13 cellular contexts compared by ENCODE assay signal in the genomic region with DNA sequence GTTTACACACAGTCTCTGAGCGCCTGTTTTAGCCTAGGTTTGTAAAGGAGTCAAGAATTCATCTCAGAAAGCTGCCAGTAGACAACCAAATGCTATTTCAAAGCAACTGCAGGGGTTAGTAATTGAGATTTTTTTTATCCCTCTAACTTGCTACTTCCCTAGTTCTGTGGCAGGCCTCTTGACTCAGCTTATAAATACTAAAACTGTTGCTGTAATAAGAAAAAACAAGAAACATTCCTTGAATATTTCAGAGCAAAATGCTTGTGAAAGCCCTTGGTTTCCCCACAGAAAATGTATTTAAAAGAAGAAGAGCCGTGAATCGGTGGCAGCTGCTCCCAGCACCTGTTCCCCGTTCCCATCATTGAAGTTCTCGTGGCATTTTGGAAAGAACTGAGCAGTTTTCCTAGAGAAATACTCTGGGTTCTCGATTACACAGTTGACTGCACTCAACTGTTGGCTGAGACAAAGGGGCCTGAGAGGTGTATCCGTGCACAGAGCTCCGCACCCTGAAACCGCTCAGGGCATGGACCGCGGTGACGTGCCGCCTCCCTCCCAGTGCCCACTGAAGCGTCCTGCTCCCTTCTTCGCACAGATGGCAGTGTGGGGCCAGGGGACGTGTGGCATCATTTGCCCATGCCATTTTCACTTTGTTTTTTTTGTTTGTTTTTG. TPM values are rescaled to one million over a fixed set of nuclear protein-coding genes. Genes with fewer than 3 reads are reported as not detected.
DNase-seq lines count a peak whose midpoint lies in the region; ATAC-seq, FAIRE-seq and TF ChIP-seq lines count a peak whose summit lies in the region.
"Had no signal": no experiment of that assay in that cellular context is flagged by ENCODE, and none has a peak within 500 bp of the region (broad histone marks: within the 10 kb centered on the region; RNA-seq: fewer than 3 reads in every experiment).

No MANE protein-coding gene starts in this region.

- WGBS in HepG2 (ENCODE audit: low lambda C conversion rate) = 38% methylated on average over 15 of the region's 16 CpGs
- WGBS in spleen, 5 donors = 76 to 89% (median 84%) methylated on average over 16 of the region's 16 CpGs

- CTCF ChIA-PET in HepG2 (lab: Yijun Ruan, JAX; ENCODE audit: low intra/inter-chr PET ratio, low total read pairs) = no interaction called here

- no peak for TF ChIP-seq RAD21 in HepG2 (CRISPR knock-in tag; IDR thresholded peaks at IDR 0.05)

- POLR2A ChIA-PET in HepG2 (lab: Yijun Ruan, JAX) = no interaction called here

- no peaks in the 10 kb centered on the region; the same call in 1 of the 2 replicates for H4K20me1 ChIP-seq in HepG2 (ENCODE audit: insufficient read depth, low read length)

- in situ Hi-C loops in HepG2 (cut with HindIII; ENCODE audit: extremely low pct_ligation_motif_present, low pct_unique_long_range_greater_than_20kb) = no loop called here

- peaks cover 12% of the 10 kb centered on the region for H3K4me1 ChIP-seq in HepG2 (ENCODE audit: insufficient read depth, low read length)
- H3K4me1 ChIP-seq in spleen = peaks cover 12 to 70% (median 43%) of the 10 kb centered on the region in 6 donors

- H3K79me2 ChIP-seq in HepG2 (ENCODE audit: insufficient read depth, low read length) = no peaks in the 10 kb centered on the region

- H2AFZ ChIP-seq in HepG2 (ENCODE audit: low read length) = no peak overlapping the region

- H3K4me3 ChIP-seq in HepG2 (replicated peaks in 1 of 3; ENCODE audit: insufficient read depth in 1 of 3, low read depth in 2 of 3, low read length in 3 of 3) (no peak overlapping the region), spleen (no peak overlapping the region)

- H3K4me2 ChIP-seq in HepG2 (ENCODE audit: low read depth, low read length) = no peak overlapping the region

- BruUV-seq in HepG2 (replicated peaks; lab: Mats Ljungman, UMichigan) = no TSS peak

- intact Hi-C loops in HepG2 (cut with micrococcal nuclease; ENCODE audit: unreplicated experiment) = no loop called here
- intact Hi-C loops in spleen (cut with DNase I; ENCODE audit: low total_unique reads) = no loop called here

- peaks cover 35 to 84% of the 10 kb centered on the region in 2 experiments for H3K27me3 ChIP-seq in HepG2 (ENCODE audit: control insufficient read depth in 1 of 2, insufficient read depth in 2 of 2, low read length in 2 of 2)
- peaks cover 0 to 46% (median 0%) of the 10 kb centered on the region in 7 donors for H3K27me3 ChIP-seq in spleen (replicated peaks in 1 of 7)

- DNase-seq in NCI-H524 (lab: John Stamatoyannopoulos, UW) (peak; percentile 28 to 60), NCI-H524 treated with DMSO at 0.1 percent for 48 hours (lab: John Stamatoyannopoulos, UW) (no peak), NCI-H2171 treated with DMSO at 0.1 percent for 48 hours (lab: John Stamatoyannopoulos, UW) (peak; percentile 78), HepG2 (ENCODE audit: low spot score) (no peak), spleen (no peak), UCSD-AML1 (lab: John Stamatoyannopoulos, UW; ENCODE audit: unreplicated experiment) (no peak)
- DNase-seq in stimulated activated naive CD8-positive, alpha-beta T cell treated with anti-CD3 and anti-CD28 coated beads, Interleukin-15, Interleukin-2, amounts not matched to agents 100 U/mL and 50 U/mL, for 24 hours = no peak
- DNase-seq: GF-D8 had no signal

- no peak for TF ChIP-seq POLR2A in HepG2 (IDR thresholded peaks at IDR 0.05; ENCODE audit: insufficient read depth in 1 of 2, low read depth in 2 of 2, low read length in 2 of 2)
- no peak for TF ChIP-seq POLR2A in spleen (IDR thresholded peaks at IDR 0.05)

- TF ChIP-seq EP300 in HepG2 (IDR thresholded peaks at IDR 0.05; ENCODE audit: low read depth in 2 of 2, low read length in 2 of 2) (no peak), HepG2 (CRISPR knock-in tag; IDR thresholded peaks at IDR 0.05; ENCODE audit: borderline replicate concordance) (no peak)

- H3K36me3 ChIP-seq in HepG2 (replicated peaks in 1 of 2; ENCODE audit: control insufficient read depth in 1 of 2, insufficient read depth in 2 of 2, low read length in 2 of 2) (no peaks in the 10 kb centered on the region), spleen (no peaks in the 10 kb centered on the region)

- H3K9ac ChIP-seq in HepG2 (ENCODE audit: insufficient read depth, low read depth, low read length) = no peak overlapping the region

- no peak for ATAC-seq in HepG2
- no peak for ATAC-seq in stimulated activated naive CD8-positive, alpha-beta T cell treated with anti-CD3 and anti-CD28 coated beads, Interleukin-15, Interleukin-2, amounts not matched to agents 100 U/mL and 50 U/mL, for 24 hours
- no peak for ATAC-seq in GM18873 (IDR thresholded peaks at IDR 0.05; ENCODE audit: low FRiP score, unreplicated experiment)
- ATAC-seq: SK-N-SH treated with all-trans-retinoic acid at 6 μM for 48 hours had no signal

- TF ChIP-seq CTCF in HepG2 (CRISPR knock-in tag; IDR thresholded peaks at IDR 0.05) (no peak), spleen (IDR thresholded peaks at IDR 0.05 in 8 of 11, conservative IDR thresholded peaks at IDR 0.05 in 3 of 11) (no peak)

- FAIRE-seq in HepG2 (lab: Jason Lieb, UNC) = no peak
- FAIRE-seq: astrocyte, endometrium, small intestine had no signal

- H3K9me3 ChIP-seq in HepG2 (ENCODE audit: low read length) = no peaks in the 10 kb centered on the region
- no peaks in the 10 kb centered on the region for H3K9me3 ChIP-seq in spleen

- no peak overlapping the region for H3K27ac ChIP-seq in HepG2 (ENCODE audit: extremely low read length, insufficient read depth, low read length)
- H3K27ac ChIP-seq in spleen = peak overlapping the region in 5 of 8 donors; percentile 17 to 58 (median 45)

TF ChIP-seq in HepG2, 621 proteins besides CTCF, POLR2A, EP300 and RAD21 (continues in another document):
- TF ChIP-seq ZNF367 (CRISPR knock-in tag; IDR thresholded peaks at IDR 0.05; ENCODE audit: borderline replicate concordance) = no peak

RNA-seq across cellular contexts. Expression of gene DLL1, which starts 20.9 kb away (rescaled TPM):
- total RNA-seq in HepG2 (2016; rRNA removed; fragmentation: Illumina TruSeq; extraction: Trizol) (not detected in 2 replicates), spleen (100 to 1,000 TPM in 2 of 7 donors, 10 to 100 TPM in 5; 34.7 to 119 (median 79.8) TPM)
- total RNA-seq in HepG2 (2016; cell fraction: cytosol; rRNA removed; fragmentation: Illumina TruSeq; extraction: Trizol; ENCODE audit: low read depth) = not detected in 2 replicates
- not detected in 2 replicates for total RNA-seq in HepG2 (2016; cell fraction: insoluble cytoplasmic fraction; rRNA removed; fragmentation: Illumina TruSeq; extraction: Trizol)
- not detected in 2 replicates for total RNA-seq in HepG2 (2016; cell fraction: membrane; rRNA removed; fragmentation: Illumina TruSeq; extraction: Trizol)
- not detected in 2 replicates for total RNA-seq in HepG2 (2016; cell fraction: nucleus; rRNA removed; fragmentation: Illumina TruSeq; extraction: Trizol)
- polyA plus RNA-seq in HepG2 (2011; rRNA removed) (not detected in 2 replicates), spleen (10 to 100 TPM; 12.6 to 30.3 (median 15.0) TPM)
- not detected in 2 replicates for polyA plus RNA-seq in HepG2 (2011; cell fraction: cytosol; rRNA removed)
- 0.10 TPM in 2 replicates for polyA plus RNA-seq in HepG2 (2011; cell fraction: nucleus; rRNA removed)
- not detected in 2 replicates for polyA plus RNA-seq in HepG2 (2012)
- not detected in 2 replicates for polyA plus RNA-seq in HepG2 (2016; cell fraction: cytosol; fragmentation: Illumina TruSeq; extraction: Trizol; ENCODE audit: low read depth)
- polyA plus RNA-seq in HepG2 (2016; cell fraction: insoluble cytoplasmic fraction; fragmentation: Illumina TruSeq; extraction: Trizol; ENCODE audit: low read depth) = not detected in 2 replicates
- not detected in 2 replicates for polyA plus RNA-seq in HepG2 (2016; cell fraction: membrane; fragmentation: Illumina TruSeq; extraction: Trizol; ENCODE audit: low read depth)
- not detected in 2 replicates for polyA plus RNA-seq in HepG2 (2016; cell fraction: nucleus; fragmentation: Illumina TruSeq; extraction: Trizol; ENCODE audit: insufficient read depth, low read depth)
- polyA minus RNA-seq in HepG2 (2011; rRNA and poly(A)+ RNA removed; ENCODE audit: low replicate concordance) = not detected in 2 replicates
- not detected in 2 replicates for polyA minus RNA-seq in HepG2 (2011; cell fraction: cytosol; rRNA and poly(A)+ RNA removed)
- polyA minus RNA-seq in HepG2 (2011; cell fraction: nucleus; rRNA and poly(A)+ RNA removed) = not detected in 2 replicates

RNA-seq across cellular contexts. Expression of gene FAM120B, which starts 36.6 kb away (rescaled TPM):
- total RNA-seq in HepG2 (2016; rRNA removed; fragmentation: Illumina TruSeq; extraction: Trizol) (10.7 and 18.3 TPM in 2 replicates), spleen (10 to 100 TPM; 24.8 to 41.2 (median 27.4) TPM)
- 14.5 and 14.8 TPM in 2 replicates for total RNA-seq in HepG2 (2016; cell fraction: cytosol; rRNA removed; fragmentation: Illumina TruSeq; extraction: Trizol; ENCODE audit: low read depth)
- total RNA-seq in HepG2 (2016; cell fraction: insoluble cytoplasmic fraction; rRNA removed; fragmentation: Illumina TruSeq; extraction: Trizol) = 10.1 and 18.3 TPM in 2 replicates
- 18.9 and 22.2 TPM in 2 replicates for total RNA-seq in HepG2 (2016; cell fraction: membrane; rRNA removed; fragmentation: Illumina TruSeq; extraction: Trizol)
- total RNA-seq in HepG2 (2016; cell fraction: nucleus; rRNA removed; fragmentation: Illumina TruSeq; extraction: Trizol) = 16.8 and 19.1 TPM in 2 replicates
- polyA plus RNA-seq in HepG2 (2011; rRNA removed) (9.2 and 10.8 TPM in 2 replicates), spleen (1 to 10 TPM; 7.6 to 8.7 (median 8.5) TPM)
- polyA plus RNA-seq in HepG2 (2011; cell fraction: cytosol; rRNA removed) = 6.1 and 6.8 TPM in 2 replicates
- 11.2 and 14.9 TPM in 2 replicates for polyA plus RNA-seq in HepG2 (2011; cell fraction: nucleus; rRNA removed)
- polyA plus RNA-seq in HepG2 (2012) = 10.6 and 12.8 TPM in 2 replicates
- 1.4 and 1.6 TPM in 2 replicates for polyA plus RNA-seq in HepG2 (2016; cell fraction: cytosol; fragmentation: Illumina TruSeq; extraction: Trizol; ENCODE audit: low read depth)
- 21.6 TPM in 2 replicates for polyA plus RNA-seq in HepG2 (2016; cell fraction: insoluble cytoplasmic fraction; fragmentation: Illumina TruSeq; extraction: Trizol; ENCODE audit: low read depth)
- polyA plus RNA-seq in HepG2 (2016; cell fraction: membrane; fragmentation: Illumina TruSeq; extraction: Trizol; ENCODE audit: low read depth) = 2.6 and 3.5 TPM in 2 replicates
- 17.9 and 21.0 TPM in 2 replicates for polyA plus RNA-seq in HepG2 (2016; cell fraction: nucleus; fragmentation: Illumina TruSeq; extraction: Trizol; ENCODE audit: insufficient read depth, low read depth)
- 18.9 and 22.3 TPM in 2 replicates for polyA minus RNA-seq in HepG2 (2011; rRNA and poly(A)+ RNA removed; ENCODE audit: low replicate concordance)
- polyA minus RNA-seq in HepG2 (2011; cell fraction: cytosol; rRNA and poly(A)+ RNA removed) = 8.3 and 10.0 TPM in 2 replicates
- 39.7 and 55.7 TPM in 2 replicates for polyA minus RNA-seq in HepG2 (2011; cell fraction: nucleus; rRNA and poly(A)+ RNA removed)

Comparison
In these comparisons a context has a peak if more than half of its experiments do, and no peak if none do; other contexts are left out.
1. DNase-seq: peak in NCI-H524 (2 of 2) and NCI-H2171 treated with DMSO at 0.1 percent for 48 hours (single experiment); none in NCI-H524 treated with DMSO at 0.1 percent for 48 hours (single experiment), HepG2 (single experiment), spleen (single experiment), stimulated activated naive CD8-positive, alpha-beta T cell treated with anti-CD3 and anti-CD28 coated beads, Interleukin-15, Interleukin-2, amounts not matched to agents 100 U/mL and 50 U/mL, for 24 hours (single experiment) and UCSD-AML1 (single experiment).
2. RNA of gene DLL1, which starts 20.9 kb away (total RNA-seq): 34.7 to 119 TPM in spleen; not detected in HepG2; every median in the first group is over 10 times any median in the second.